Comparison of ENCODE assay signal across 28 cellular contexts in the genomic region with DNA sequence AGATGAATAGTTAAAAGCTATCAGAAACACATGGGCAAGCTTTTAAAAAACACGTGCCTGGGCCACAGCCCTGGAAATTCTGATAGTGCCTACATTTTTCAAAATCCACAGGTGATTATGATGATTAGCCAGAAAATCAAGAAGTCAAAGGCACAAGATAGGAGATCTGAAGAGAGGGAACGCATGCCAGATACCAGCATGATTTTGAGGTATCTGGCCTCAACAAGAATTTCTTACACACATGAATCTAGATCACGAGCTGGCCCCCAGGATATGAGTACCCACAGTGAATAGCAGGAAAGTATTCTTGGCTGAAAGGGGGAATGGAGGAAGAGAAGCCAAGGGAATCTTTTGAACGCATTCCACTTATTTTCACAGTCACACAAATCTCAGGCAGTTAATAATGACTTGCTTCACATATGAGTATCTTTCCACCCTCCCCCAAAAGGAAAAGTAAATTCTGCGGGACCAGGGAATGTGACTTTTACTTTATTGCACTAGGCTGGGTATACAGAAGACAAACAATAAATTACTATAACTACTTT.
"Had no signal": no experiment of that assay in that cellular context is flagged by ENCODE, and none has a peak within 500 bp of the region (broad histone marks: within the 10 kb centered on the region; RNA-seq: fewer than 3 reads in every experiment).

No MANE protein-coding gene starts in this region.

- DNase-seq: hippocampal formation; kidney; left colon; left ventricle myocardium inferior; midbrain; mucosa of descending colon; naive thymus-derived CD4-positive, alpha-beta T cell; nucleus accumbens; pancreas; posterior cingulate gyrus; retina; right cardiac atrium; sigmoid colon; small intestine; spleen; stimulated activated CD4-positive, alpha-beta T cell treated with anti-CD3 and anti-CD28 coated beads, Interleukin-4, amount 100 ng/mL, for 24 hours; stimulated activated CD8-positive, alpha-beta memory T cell treated with anti-CD3 and anti-CD28 coated beads, Interleukin-4, amount 100 ng/mL, for 48 hours; stimulated activated naive CD4-positive, alpha-beta T cell treated with Interleukin-2 at 50 U/mL for 16 hours; stimulated activated naive CD8-positive, alpha-beta T cell treated with anti-CD3 and anti-CD28 coated beads, Interleukin-15, amount 100 ng/mL, for 72 hours; substantia nigra; upper lobe of left lung had no signal

- ATAC-seq: left colon; mucosa of descending colon; naive thymus-derived CD4-positive, alpha-beta T cell; natural killer cell treated with Interleukin-12 subunit alpha and Interleukin-12 subunit beta and Interleukin-15 and Interleukin-18, amount 100 ng/mL, for 72 hours; pancreas; right cardiac atrium; stimulated activated memory B cell treated with anti-CD40 and anti-IgM and Interleukin-4, amounts not matched to agents 10 μg/mL and 1 μg/mL and 100 μg/mL, for 72 hours; stimulated activated naive CD8-positive, alpha-beta T cell treated with anti-CD3 and anti-CD28 coated beads, Interleukin-15, amount 100 ng/mL, for 72 hours had no signal

- H3K36me3 ChIP-seq: left ventricle myocardium inferior, pancreas, prostate gland, sigmoid colon, spleen, tibial nerve, upper lobe of left lung, vagina had no signal

- H3K4me1 ChIP-seq: left ventricle myocardium inferior, pancreas, prostate gland, spleen, tibial nerve, upper lobe of left lung, vagina had no signal

- H3K4me3 ChIP-seq: left ventricle myocardium inferior, lung, mucosa of descending colon, pancreas, prostate gland, sigmoid colon, spleen, tibial nerve, upper lobe of left lung, vagina had no signal

- H3K9me3 Mint-ChIP-seq: stimulated activated naive CD8-positive, alpha-beta T cell treated with anti-CD3 and anti-CD28 coated beads, Interleukin-15, amount 100 ng/mL, for 72 hours had no signal

- H3K27me3 ChIP-seq: pancreas, sigmoid colon, spleen, tibial nerve, upper lobe of left lung, vagina had no signal

- H3K9me3 ChIP-seq: mucosa of descending colon, pancreas, prostate gland, sigmoid colon, tibial nerve, upper lobe of left lung, vagina had no signal

- H3K4me3 Mint-ChIP-seq: naive thymus-derived CD4-positive, alpha-beta T cell; natural killer cell treated with Interleukin-12 subunit alpha and Interleukin-12 subunit beta and Interleukin-15 and Interleukin-18, amount 100 ng/mL, for 72 hours; neural crest cell; stimulated activated memory B cell treated with anti-CD40 and anti-IgM and Interleukin-4, amounts not matched to agents 10 μg/mL and 1 μg/mL and 100 μg/mL, for 72 hours; stimulated activated naive CD8-positive, alpha-beta T cell treated with anti-CD3 and anti-CD28 coated beads, Interleukin-15, amount 100 ng/mL, for 72 hours had no signal

- H3K27me3 Mint-ChIP-seq: naive thymus-derived CD4-positive, alpha-beta T cell; natural killer cell treated with Interleukin-12 subunit alpha and Interleukin-12 subunit beta and Interleukin-15 and Interleukin-18, amount 100 ng/mL, for 72 hours; stimulated activated memory B cell treated with anti-CD40 and anti-IgM and Interleukin-4, amounts not matched to agents 10 μg/mL and 1 μg/mL and 100 μg/mL, for 72 hours; stimulated activated naive CD8-positive, alpha-beta T cell treated with anti-CD3 and anti-CD28 coated beads, Interleukin-15, amount 100 ng/mL, for 72 hours had no signal

- FAIRE-seq: kidney, pancreas, small intestine had no signal

- H3K27ac Mint-ChIP-seq: naive thymus-derived CD4-positive, alpha-beta T cell; natural killer cell treated with Interleukin-12 subunit alpha and Interleukin-12 subunit beta and Interleukin-15 and Interleukin-18, amount 100 ng/mL, for 72 hours; stimulated activated memory B cell treated with anti-CD40 and anti-IgM and Interleukin-4, amounts not matched to agents 10 μg/mL and 1 μg/mL and 100 μg/mL, for 72 hours; stimulated activated naive CD8-positive, alpha-beta T cell treated with anti-CD3 and anti-CD28 coated beads, Interleukin-15, amount 100 ng/mL, for 72 hours had no signal

- H3K36me3 Mint-ChIP-seq: naive thymus-derived CD4-positive, alpha-beta T cell; natural killer cell treated with Interleukin-12 subunit alpha and Interleukin-12 subunit beta and Interleukin-15 and Interleukin-18, amount 100 ng/mL, for 72 hours; stimulated activated memory B cell treated with anti-CD40 and anti-IgM and Interleukin-4, amounts not matched to agents 10 μg/mL and 1 μg/mL and 100 μg/mL, for 72 hours had no signal

- H3K27ac ChIP-seq: left ventricle myocardium inferior, pancreas, prostate gland, sigmoid colon, spleen, tibial nerve, upper lobe of left lung, vagina had no signal

- H3K4me1 Mint-ChIP-seq: naive thymus-derived CD4-positive, alpha-beta T cell; stimulated activated memory B cell treated with anti-CD40 and anti-IgM and Interleukin-4, amounts not matched to agents 10 μg/mL and 1 μg/mL and 100 μg/mL, for 72 hours; stimulated activated naive CD8-positive, alpha-beta T cell treated with anti-CD3 and anti-CD28 coated beads, Interleukin-15, amount 100 ng/mL, for 72 hours had no signal
